In the genomic region with DNA sequence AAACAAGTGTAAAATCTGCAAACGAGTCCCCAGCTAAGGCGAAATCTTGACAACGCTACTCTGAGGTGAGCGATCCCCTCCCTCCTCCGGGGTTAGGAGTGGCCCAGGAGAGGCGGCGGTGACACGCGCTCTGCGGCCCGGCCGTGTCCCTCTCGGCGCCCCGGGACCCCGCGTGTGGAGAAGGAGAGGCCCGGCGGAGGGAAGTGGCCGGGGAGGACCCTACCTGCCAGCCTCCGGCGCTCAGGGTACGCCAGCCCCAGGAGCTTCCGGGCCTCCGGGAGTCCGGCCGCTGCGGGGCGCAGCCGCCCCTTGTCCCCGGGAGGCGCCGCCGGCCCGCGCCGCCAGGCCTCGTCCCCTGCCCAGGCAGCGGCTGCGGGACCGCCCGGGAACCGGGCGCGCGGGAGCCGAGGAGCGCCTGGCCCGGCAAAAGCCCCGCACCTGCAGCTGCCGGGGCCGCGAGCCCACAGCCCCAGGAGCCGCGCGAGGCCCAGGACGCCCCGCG, we compare ENCODE assay signal across 8 cellular contexts. TPM values are rescaled to one million over a fixed set of nuclear protein-coding genes. Genes with fewer than 3 reads are reported as not detected.
DNase-seq lines count a peak whose midpoint lies in the region; ATAC-seq, FAIRE-seq and TF ChIP-seq lines count a peak whose summit lies in the region.

No MANE protein-coding gene starts in this region.

- H3K4me3 ChIP-seq in A549 (peak overlapping the region; percentile 79), PC-9 (peak overlapping the region; percentile 70), aorta (ENCODE audit: low read length in 2 of 2) (peak overlapping the region; percentile 96 to 98)

- H3K27me3 ChIP-seq in PC-9 (ENCODE audit: insufficient read depth, low read depth) (no peaks in the 10 kb centered on the region), aorta (ENCODE audit: control insufficient read depth in 1 of 2, insufficient read depth in 2 of 2, low read length in 1 of 2) (no peaks in the 10 kb centered on the region)

- peak overlapping the region; percentile 77 for H2AFZ ChIP-seq in PC-9

- 0 out of 2 replicates have a peak, but pooled peaks cover 6% of the 10 kb centered on the region for H3K79me2 ChIP-seq in PC-9 (ENCODE audit: low read depth)

- H3K9me2 ChIP-seq in PC-9 (ENCODE audit: insufficient read depth): no peaks in the 10 kb centered on the region

- no peak for TF ChIP-seq EP300 in A549 (IDR thresholded peaks at IDR 0.05)

- no peaks in the 10 kb centered on the region for H3K9me3 ChIP-seq in A549
- H3K9me3 ChIP-seq in PC-9 (ENCODE audit: insufficient read depth, low read depth): no peaks in the 10 kb centered on the region
- no peaks in the 10 kb centered on the region for H3K9me3 ChIP-seq in aorta (ENCODE audit: control insufficient read depth, low read length)

- no peaks in the 10 kb centered on the region for H4K20me1 ChIP-seq in PC-9 (ENCODE audit: insufficient read depth)

- peak overlapping the region; percentile 93 for H3K4me2 ChIP-seq in A549
- H3K4me2 ChIP-seq in PC-9: peak overlapping the region; percentile 80

- DNase-seq in A549 (ENCODE audit: low read depth in 1 of 2, low spot score in 1 of 2) (peak; percentile 40 to 55), PC-9 (peak in 1 of 2 experiments; percentile 44), head of caudate nucleus (peak in 38 of 42 donors; percentile 34 to 83 (median 62)), occipital lobe (lab: John Stamatoyannopoulos, UW) (peak; percentile 35), aorta (peak; percentile 63 to 84)
- DNase-seq in activated gamma-delta T cell treated with anti-CD3 and anti-CD28 coated beads, Interleukin-2, amount 50 U/mL, for 16 hours (ENCODE audit: low read depth): peak; percentile 3

- BruUV-seq in PC-9 (replicated peaks; lab: Mats Ljungman, UMichigan): no TSS peak

- FAIRE-seq in A549 (lab: Jason Lieb, UNC): no peak

- H3K36me3 ChIP-seq in PC-9 (ENCODE audit: low read depth): no peaks in the 10 kb centered on the region
- no peaks in the 10 kb centered on the region for H3K36me3 ChIP-seq in aorta (ENCODE audit: control insufficient read depth in 1 of 2, insufficient read depth in 2 of 2, low read length in 1 of 2)

- CTCF ChIA-PET in A549 (lab: Yijun Ruan, JAX) (interaction anchor here (0.5 to 4.0 kb wide), 22 partner anchors 8 to 754 kb away, joined by 3 to 25 read pairs (median 4); partner anchors contain the start of gene NUP133), PC-9 (lab: Charles Lee) (interaction anchor here (0.7 kb wide), 1 partner anchor 299 kb away, joined by 3 read pairs; no protein-coding TSS in a partner anchor)

- peaks cover 17% of the 10 kb centered on the region for H3K4me1 ChIP-seq in A549
- peaks cover 10% of the 10 kb centered on the region; the same call in 1 of the 2 replicates for H3K4me1 ChIP-seq in PC-9 (replicated peaks; ENCODE audit: insufficient read depth)
- peaks cover 0 to 2% of the 10 kb centered on the region in 2 donors for H3K4me1 ChIP-seq in aorta (ENCODE audit: control insufficient read depth in 1 of 2, insufficient read depth in 2 of 2, low read length in 2 of 2)

- peak; percentile 15 to 49 for ATAC-seq in A549
- peak; percentile 36 for ATAC-seq in GM18505 (IDR thresholded peaks at IDR 0.05; ENCODE audit: unreplicated experiment)
- peak; percentile 31 for ATAC-seq in HG02943 (IDR thresholded peaks at IDR 0.05; ENCODE audit: low read depth, unreplicated experiment)
- ATAC-seq in aorta (ENCODE audit: low FRiP score): peak; percentile 20

- TF ChIP-seq CTCF in A549 (IDR thresholded peaks at IDR 0.05) (no peak), PC-9 (conservative IDR thresholded peaks at IDR 0.05) (no peak)

- POLR2A ChIA-PET in A549 (lab: Yijun Ruan, JAX) (interaction anchor here (1.1 to 2.3 kb wide), 4 partner anchors 49 to 299 kb away, joined by 3 to 19 read pairs (median 10); partner anchors contain the start of genes NUP133, TAF5L and URB2), PC-9 (lab: Charles Lee; ENCODE audit: unreplicated experiment) (interaction anchor here (0.7 kb wide), 1 partner anchor 556 kb away, joined by 3 read pairs; no protein-coding TSS in a partner anchor)

- no peak for TF ChIP-seq RAD21 in A549 (conservative IDR thresholded peaks at IDR 0.05 in 1 of 2, IDR thresholded peaks at IDR 0.05 in 1 of 2)

- intact Hi-C loops in PC-9 (cut with micrococcal nuclease; ENCODE audit: unreplicated experiment): loop anchor here (5.0 kb wide), 1 partner anchor 51 kb away; the partner anchor contains the start of gene NUP133
- intact Hi-C loops in head of caudate nucleus (cut with DNase I): loop anchor here (1.0 kb wide), 1 partner anchor 21 kb away; no protein-coding TSS in a partner anchor
- intact Hi-C loops in aorta (cut with DNase I): loop anchor here (2.0 kb wide), 2 partner anchors 39 to 67 kb away; no protein-coding TSS in a partner anchor

- 0 out of 2 replicates have a peak, but pooled peaks cover 2% of the 10 kb centered on the region for H3F3A ChIP-seq in PC-9 (ENCODE audit: insufficient read depth, low read depth)

- WGBS in A549 (ENCODE audit: missing lambda C conversion rate): 0% methylated on average over 20 of the region's 59 CpGs
- WGBS in aorta, 2 donors: 0% methylated on average over 35 to 59 of the region's 59 CpGs

- H3K27ac ChIP-seq in A549 (peak overlapping the region; percentile 90 to 97), PC-9 (no peak overlapping the region), aorta (ENCODE audit: low read depth in 1 of 2, low read length in 2 of 2) (peak overlapping the region; percentile 79 to 89)

- TF ChIP-seq POLR2A in A549 (IDR thresholded peaks at IDR 0.05; ENCODE audit: low read length) (no peak), GM18505 (IDR thresholded peaks at IDR 0.05; ENCODE audit: borderline replicate concordance, extremely low read depth, insufficient read depth, insufficient read length) (no peak)

TF ChIP-seq in A549, 52 proteins besides CTCF, POLR2A, EP300 and RAD21 (continues in another document):
- TF ChIP-seq RFX5 (IDR thresholded peaks at IDR 0.05) (no peak), FOSB (CRISPR knock-in tag; IDR thresholded peaks at IDR 0.05) (no peak), MAZ (IDR thresholded peaks at IDR 0.05; ENCODE audit: borderline replicate concordance, low read depth, low read length) (no peak), RNF2 (IDR thresholded peaks at IDR 0.05; ENCODE audit: borderline replicate concordance, low read depth) (no peak), REST (IDR thresholded peaks at IDR 0.05) (no peak), MAX (IDR thresholded peaks at IDR 0.05) (no peak), HOXB13 (CRISPR knock-in tag; IDR thresholded peaks at IDR 0.05; ENCODE audit: low read depth) (no peak), POLR2AphosphoS2 (conservative IDR thresholded peaks at IDR 0.05; ENCODE audit: low read length) (no peak)
- TF ChIP-seq, protein P1, sequence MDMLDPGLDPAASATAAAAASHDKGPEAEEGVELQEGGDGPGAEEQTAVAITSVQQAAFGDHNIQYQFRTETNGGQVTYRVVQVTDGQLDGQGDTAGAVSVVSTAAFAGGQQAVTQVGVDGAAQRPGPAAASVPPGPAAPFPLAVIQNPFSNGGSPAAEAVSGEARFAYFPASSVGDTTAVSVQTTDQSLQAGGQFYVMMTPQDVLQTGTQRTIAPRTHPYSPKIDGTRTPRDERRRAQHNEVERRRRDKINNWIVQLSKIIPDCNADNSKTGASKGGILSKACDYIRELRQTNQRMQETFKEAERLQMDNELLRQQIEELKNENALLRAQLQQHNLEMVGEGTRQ (IDR thresholded peaks at IDR 0.05): no peak

RNA-seq across cellular contexts. Expression of gene ABCB10, which starts 0.5 kb away (rescaled TPM):
- polyA plus RNA-seq in A549 (2011; rRNA removed): 15.1 and 16.3 TPM in 2 replicates
- polyA plus RNA-seq in A549 (2012; cell fraction: cytosol; rRNA removed): 6.3 and 8.9 TPM in 2 replicates
- 6.9 and 9.6 TPM in 2 replicates for polyA plus RNA-seq in A549 (2012; cell fraction: nucleus; rRNA removed)
- 12.5 to 13.9 TPM (median 12.9 TPM) in 3 replicates for polyA plus RNA-seq in A549 (2017; fragmentation: RNase III; extraction: RNeasy Plus Mini Kit Qiagen cat#74134 plus additional on column Dnase treatment)
- polyA minus RNA-seq in A549 (2011; rRNA and poly(A)+ RNA removed): 13.7 and 14.3 TPM in 2 replicates
- total RNA-seq in PC-9 (2021): 9.4 and 12.1 TPM in 2 replicates
- total RNA-seq in occipital lobe: 17.3 TPM
- 10 to 100 TPM; 19.9 to 24.2 TPM for total RNA-seq in aorta
- 10 to 100 TPM in 1 of 2 donors, 1 to 10 TPM in 1; 6.8 to 12.7 TPM for polyA plus RNA-seq in aorta

RNA-seq across cellular contexts. Expression of gene NUP133, which starts 49.8 kb away (rescaled TPM):
- polyA plus RNA-seq in A549 (2011; rRNA removed) (43.2 and 45.9 TPM in 2 replicates), A549 (2017; fragmentation: RNase III; extraction: RNeasy Plus Mini Kit Qiagen cat#74134 plus additional on column Dnase treatment) (19.7 to 20.6 TPM (median 19.8 TPM) in 3 replicates), aorta (10 to 100 TPM in 1 of 2 donors, 1 to 10 TPM in 1; 5.1 to 17.6 TPM)
- 9.5 and 17.0 TPM in 2 replicates for polyA plus RNA-seq in A549 (2012; cell fraction: cytosol; rRNA removed)
- 13.1 and 14.9 TPM in 2 replicates for polyA plus RNA-seq in A549 (2012; cell fraction: nucleus; rRNA removed)
- polyA minus RNA-seq in A549 (2011; rRNA and poly(A)+ RNA removed): 31.2 and 33.7 TPM in 2 replicates
- total RNA-seq in PC-9 (2021) (38.5 and 42.9 TPM in 2 replicates), occipital lobe (63.9 TPM), aorta (10 to 100 TPM; 30.3 to 37.3 TPM)
